ENCODE assay signal across 17 cellular contexts in genomic region chr7:152176797-152177196, GRCh38.
A peak's percentile ranks its signal among the peaks of the same experiment; 100 is the strongest.
DNase-seq lines count a peak whose midpoint lies in the region; ATAC-seq and TF ChIP-seq lines count a peak whose summit lies in the region.
"Had no signal": no experiment of that assay in that cellular context is flagged by ENCODE, and none has a peak within 500 bp of the region (broad histone marks: within the 10 kb centered on the region; RNA-seq: fewer than 3 reads in every experiment).

No MANE protein-coding gene starts in this region.

- no peaks in the 10 kb centered on the region for H3K27me3 Mint-ChIP-seq in chondrocyte (ENCODE audit: low read depth)
- H3K27me3 Mint-ChIP-seq: activated naive CD8-positive, alpha-beta T cell; stimulated activated naive CD8-positive, alpha-beta T cell treated with anti-CD3 and anti-CD28 coated beads, Interleukin-15, amount 100 ng/mL, for 72 hours had no signal

- no peaks in the 10 kb centered on the region for H3K9me3 Mint-ChIP-seq in chondrocyte (ENCODE audit: low read depth)
- H3K9me3 Mint-ChIP-seq: CD14-positive monocyte; stimulated activated naive CD8-positive, alpha-beta T cell treated with anti-CD3 and anti-CD28 coated beads, Interleukin-15, amount 100 ng/mL, for 72 hours had no signal

- intact Hi-C loops in Panc1 (cut with micrococcal nuclease; ENCODE audit: unreplicated experiment): loop anchor here (2.0 kb wide), 1 partner anchor 68 kb away; no protein-coding TSS in a partner anchor

- no peaks in the 10 kb centered on the region for H3K27me3 ChIP-seq in Panc1 (ENCODE audit: control insufficient read depth, insufficient read depth, low read length)
- H3K27me3 ChIP-seq: dorsolateral prefrontal cortex had no signal

- in situ Hi-C loops in Panc1 (cut with HindIII; ENCODE audit: low pct_unique_long_range_greater_than_20kb, low sequenced_read_pairs): no loop called here

- H3K27ac Mint-ChIP-seq in chondrocyte (ENCODE audit: unreplicated experiment): no peak overlapping the region
- H3K27ac Mint-ChIP-seq: activated naive CD8-positive, alpha-beta T cell; stimulated activated naive CD8-positive, alpha-beta T cell treated with anti-CD3 and anti-CD28 coated beads, Interleukin-15, amount 100 ng/mL, for 72 hours had no signal

- peak; percentile 58 for ATAC-seq in GM18499 (IDR thresholded peaks at IDR 0.05; ENCODE audit: insufficient read depth, unreplicated experiment)
- ATAC-seq in GM19468 (IDR thresholded peaks at IDR 0.05; ENCODE audit: extremely low read depth, unreplicated experiment): peak; percentile 78
- peak; percentile 62 for ATAC-seq in HG03045 (IDR thresholded peaks at IDR 0.05; ENCODE audit: unreplicated experiment)
- ATAC-seq in Panc1: no peak
- ATAC-seq in HG02571 (IDR thresholded peaks at IDR 0.05; ENCODE audit: unreplicated experiment): no peak
- ATAC-seq: stimulated activated naive CD8-positive, alpha-beta T cell treated with anti-CD3 and anti-CD28 coated beads, Interleukin-15, amount 100 ng/mL, for 72 hours had no signal

- no peaks in the 10 kb centered on the region for H3K4me1 ChIP-seq in Panc1 (ENCODE audit: control insufficient read depth, insufficient read depth, low read length)

- no peak for TF ChIP-seq CTCF in Panc1 (IDR thresholded peaks at IDR 0.05)
- TF ChIP-seq CTCF in chondrocyte (IDR thresholded peaks at IDR 0.05): no peak

- BruUV-seq in Panc1 (replicated peaks; lab: Mats Ljungman, UMichigan): TSS peak; percentile 46

- H3K27ac ChIP-seq in Panc1 (ENCODE audit: low read length): no peak overlapping the region
- H3K27ac ChIP-seq: dorsolateral prefrontal cortex, KMS-11 had no signal

- H3K4me3 ChIP-seq in Panc1 (ENCODE audit: low read depth in 2 of 2, low read length in 2 of 2): no peak overlapping the region
- H3K4me3 ChIP-seq: dorsolateral prefrontal cortex had no signal

- CTCF ChIA-PET in Panc1 (lab: Charles Lee): no interaction called here

- H3K4me1 Mint-ChIP-seq in chondrocyte (ENCODE audit: low read depth): no peaks in the 10 kb centered on the region
- H3K4me1 Mint-ChIP-seq: CD14-positive monocyte; stimulated activated naive CD8-positive, alpha-beta T cell treated with anti-CD3 and anti-CD28 coated beads, Interleukin-15, amount 100 ng/mL, for 72 hours had no signal

- DNase-seq in Panc1 (ENCODE audit: low read depth, low spot score): no peak
- no peak for DNase-seq in stimulated activated CD4-positive, alpha-beta T cell treated with anti-CD3 and anti-CD28 coated beads, Interleukin-2, amount 100 ng/mL, for 24 hours
- DNase-seq in chondrocyte (ENCODE audit: low spot score): no peak
- DNase-seq in AML-193 (lab: John Stamatoyannopoulos, UW): no peak
- DNase-seq: dorsolateral prefrontal cortex; HCEC 1CT; NCI-H510A; nucleus accumbens; SIG-M5; stimulated activated naive CD8-positive, alpha-beta T cell treated with anti-CD3 and anti-CD28 coated beads, Interleukin-15, amount 100 ng/mL, for 72 hours had no signal

- no peak overlapping the region for H3K4me3 Mint-ChIP-seq in chondrocyte (ENCODE audit: unreplicated experiment)
- H3K4me3 Mint-ChIP-seq: activated naive CD8-positive, alpha-beta T cell; CD14-positive monocyte; stimulated activated naive CD8-positive, alpha-beta T cell treated with anti-CD3 and anti-CD28 coated beads, Interleukin-15, amount 100 ng/mL, for 72 hours had no signal

- peaks cover 28% of the 10 kb centered on the region for H3K36me3 ChIP-seq in Panc1 (ENCODE audit: control insufficient read depth, insufficient read depth, low read length)

- H3K36me3 Mint-ChIP-seq in chondrocyte (ENCODE audit: low read depth): peaks cover 42% of the 10 kb centered on the region

- POLR2A ChIA-PET in Panc1 (lab: Charles Lee): no interaction called here

- H3K9me3 ChIP-seq in Panc1 (ENCODE audit: control insufficient read depth, insufficient read depth, low read depth, low read length): no peaks in the 10 kb centered on the region

Comparison
In these comparisons a context has a peak if more than half of its experiments do, and no peak if none do; other contexts are left out.
1. ATAC-seq: peak in GM18499 (single experiment), GM19468 (single experiment) and HG03045 (single experiment); none in Panc1 (single experiment) and HG02571 (single experiment).